ENCODE assay signal across 31 cellular contexts in genomic region chr9:107592439-107592838, GRCh38.
"Had no signal": no experiment of that assay in that cellular context is flagged by ENCODE, and none has a peak within 500 bp of the region (broad histone marks: within the 10 kb centered on the region; RNA-seq: fewer than 3 reads in every experiment).

No MANE protein-coding gene starts in this region.

- H3K4me1 Mint-ChIP-seq: natural killer cell; nephron; neural crest cell; stimulated activated memory B cell treated with anti-CD40 and anti-IgM and Interleukin-4, amounts not matched to agents 10 μg/mL and 1 μg/mL and 100 μg/mL, for 72 hours had no signal

- DNase-seq: naive thymus-derived CD4-positive, alpha-beta T cell; natural killer cell; nucleus accumbens; pancreas; retina; right lobe of liver; spleen; stimulated activated CD4-positive, alpha-beta T cell treated with anti-CD3 and anti-CD28 coated beads, Interleukin-12 subunit alpha, Interleukin-12 subunit beta, amount 100 ng/mL, for 4 hours; stimulated activated CD4-positive, alpha-beta T cell treated with anti-CD3 and anti-CD28 coated beads, Interleukin-1b, Interleukin-23, amount 100 ng/mL, for 48 hours; stimulated activated CD4-positive, alpha-beta T cell treated with anti-CD3 and anti-CD28 coated beads, Interleukin-4, amount 100 ng/mL, for 1 hour; stimulated activated CD4-positive, alpha-beta T cell treated with anti-CD3 and anti-CD28 coated beads, Interleukin-4, amount 100 ng/mL, for 4 hours; stimulated activated CD8-positive, alpha-beta memory T cell treated with anti-CD3 and anti-CD28 coated beads, Interleukin-4, amount 100 ng/mL, for 48 hours; stimulated activated naive CD4-positive, alpha-beta T cell; stimulated activated naive CD8-positive, alpha-beta T cell treated with anti-CD3 and anti-CD28 coated beads, Interleukin-15, amount 100 ng/mL, for 72 hours; stimulated activated naive CD8-positive, alpha-beta T cell treated with anti-CD3 and anti-CD28 coated beads, Interleukin-15, Interleukin-2, amounts not matched to agents 100 U/mL and 50 U/mL, for 24 hours; substantia nigra; trophoblast cell; upper lobe of left lung had no signal

- H3K4me1 ChIP-seq: pancreas, prostate gland, right atrium auricular region, thyroid gland, tibial nerve, vagina had no signal

- H3K27ac ChIP-seq: neutrophil, pancreas, prostate gland, right atrium auricular region, right lobe of liver, skin epidermis, spleen, suprapubic skin, thoracic aorta, thyroid gland, tibial nerve, upper lobe of left lung, vagina had no signal

- H3K27me3 ChIP-seq: pancreas, right atrium auricular region, right lobe of liver, spleen, suprapubic skin, thyroid gland, tibial nerve, upper lobe of left lung, vagina had no signal

- H3K36me3 Mint-ChIP-seq: naive thymus-derived CD4-positive, alpha-beta T cell; natural killer cell; stimulated activated memory B cell treated with anti-CD40 and anti-IgM and Interleukin-4, amounts not matched to agents 10 μg/mL and 1 μg/mL and 100 μg/mL, for 72 hours had no signal

- H3K4me3 ChIP-seq: pancreas, prostate gland, right atrium auricular region, right lobe of liver, skin epidermis, smooth muscle cell, spleen, suprapubic skin, thoracic aorta, thyroid gland, tibial nerve, upper lobe of left lung, vagina had no signal

- H3K4me3 Mint-ChIP-seq: naive thymus-derived CD4-positive, alpha-beta T cell; natural killer cell; nephron; neural crest cell; stimulated activated memory B cell treated with anti-CD40 and anti-IgM and Interleukin-4, amounts not matched to agents 10 μg/mL and 1 μg/mL and 100 μg/mL, for 72 hours; stimulated activated naive CD8-positive, alpha-beta T cell treated with anti-CD3 and anti-CD28 coated beads, Interleukin-15, amount 100 ng/mL, for 72 hours had no signal

- H3K9me3 Mint-ChIP-seq: natural killer cell; nephron; neural crest cell; stimulated activated memory B cell treated with anti-CD40 and anti-IgM and Interleukin-4, amounts not matched to agents 10 μg/mL and 1 μg/mL and 100 μg/mL, for 72 hours; stimulated activated naive CD8-positive, alpha-beta T cell treated with anti-CD3 and anti-CD28 coated beads, Interleukin-15, amount 100 ng/mL, for 72 hours had no signal

- ATAC-seq: naive thymus-derived CD4-positive, alpha-beta T cell; natural killer cell; pancreas; right lobe of liver; stimulated activated memory B cell treated with anti-CD40 and anti-IgM and Interleukin-4, amounts not matched to agents 10 μg/mL and 1 μg/mL and 100 μg/mL, for 72 hours; stimulated activated naive CD8-positive, alpha-beta T cell treated with anti-CD3 and anti-CD28 coated beads, Interleukin-15, amount 100 ng/mL, for 72 hours; stimulated activated naive CD8-positive, alpha-beta T cell treated with anti-CD3 and anti-CD28 coated beads, Interleukin-15, Interleukin-2, amounts not matched to agents 100 U/mL and 50 U/mL, for 24 hours had no signal

- H3K9me3 ChIP-seq: neutrophil, pancreas, prostate gland, right atrium auricular region, right lobe of liver, spleen, suprapubic skin, thoracic aorta, thyroid gland, tibial nerve, upper lobe of left lung, vagina had no signal

- H3K27ac Mint-ChIP-seq: naive thymus-derived CD4-positive, alpha-beta T cell; natural killer cell; nephron; stimulated activated memory B cell treated with anti-CD40 and anti-IgM and Interleukin-4, amounts not matched to agents 10 μg/mL and 1 μg/mL and 100 μg/mL, for 72 hours had no signal
